ENCODE assay signal across 1 cellular context in the genomic region with DNA sequence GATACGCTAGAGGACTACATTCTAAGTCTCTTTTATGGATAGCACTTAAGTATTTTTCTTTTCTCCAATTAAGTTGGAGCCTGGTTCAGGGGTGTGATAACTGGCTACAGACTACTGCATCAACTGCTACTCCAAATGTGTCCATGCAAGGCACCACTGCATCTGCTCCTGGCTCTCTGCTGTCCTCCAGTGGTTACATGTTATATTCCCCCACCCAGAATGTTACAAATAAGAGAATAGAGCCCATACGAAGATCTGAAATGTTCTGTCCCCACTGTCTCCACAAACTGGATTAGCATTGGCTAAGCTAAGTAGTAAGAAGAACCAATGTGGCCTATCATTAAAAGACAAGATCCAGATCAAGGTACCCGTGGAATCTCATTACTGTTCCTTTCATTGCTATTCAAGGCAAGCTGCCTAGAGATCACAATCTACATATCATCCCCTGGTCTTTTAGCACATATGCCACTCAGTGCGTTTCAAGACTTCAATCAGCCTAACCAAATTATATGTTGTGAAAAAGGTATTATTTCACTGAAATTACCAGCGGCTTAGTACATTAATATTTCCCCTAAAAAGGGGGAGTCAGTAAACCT.
TF ChIP-seq lines count a peak whose summit lies in the region.

No MANE protein-coding gene starts in this region.

TF ChIP-seq in WTC11, 78 proteins besides CTCF, POLR2A, EP300 and RAD21 (continued from another document):
- TF ChIP-seq, protein P1, sequence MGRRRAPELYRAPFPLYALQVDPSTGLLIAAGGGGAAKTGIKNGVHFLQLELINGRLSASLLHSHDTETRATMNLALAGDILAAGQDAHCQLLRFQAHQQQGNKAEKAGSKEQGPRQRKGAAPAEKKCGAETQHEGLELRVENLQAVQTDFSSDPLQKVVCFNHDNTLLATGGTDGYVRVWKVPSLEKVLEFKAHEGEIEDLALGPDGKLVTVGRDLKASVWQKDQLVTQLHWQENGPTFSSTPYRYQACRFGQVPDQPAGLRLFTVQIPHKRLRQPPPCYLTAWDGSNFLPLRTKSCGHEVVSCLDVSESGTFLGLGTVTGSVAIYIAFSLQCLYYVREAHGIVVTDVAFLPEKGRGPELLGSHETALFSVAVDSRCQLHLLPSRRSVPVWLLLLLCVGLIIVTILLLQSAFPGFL (CRISPR knock-in tag; IDR thresholded peaks at IDR 0.05; ENCODE audit: borderline replicate concordance) = no peak
- TF ChIP-seq, protein P2, sequence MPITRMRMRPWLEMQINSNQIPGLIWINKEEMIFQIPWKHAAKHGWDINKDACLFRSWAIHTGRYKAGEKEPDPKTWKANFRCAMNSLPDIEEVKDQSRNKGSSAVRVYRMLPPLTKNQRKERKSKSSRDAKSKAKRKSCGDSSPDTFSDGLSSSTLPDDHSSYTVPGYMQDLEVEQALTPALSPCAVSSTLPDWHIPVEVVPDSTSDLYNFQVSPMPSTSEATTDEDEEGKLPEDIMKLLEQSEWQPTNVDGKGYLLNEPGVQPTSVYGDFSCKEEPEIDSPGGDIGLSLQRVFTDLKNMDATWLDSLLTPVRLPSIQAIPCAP (CRISPR knock-in tag; IDR thresholded peaks at IDR 0.05) = no peak
- TF ChIP-seq ZNF219 (CRISPR knock-in tag; IDR thresholded peaks at IDR 0.05; ENCODE audit: borderline replicate concordance) = no peak
